16 cellular contexts compared by ENCODE assay signal in genomic region chr1:68291763-68292384, GRCh38. TPM values are rescaled to one million over a fixed set of nuclear protein-coding genes. Genes with fewer than 3 reads are reported as not detected.
DNase-seq lines count a peak whose midpoint lies in the region; ATAC-seq and TF ChIP-seq lines count a peak whose summit lies in the region.
"Had no signal": no experiment of that assay in that cellular context is flagged by ENCODE, and none has a peak within 500 bp of the region (broad histone marks: within the 10 kb centered on the region; RNA-seq: fewer than 3 reads in every experiment).

No MANE protein-coding gene starts in this region.

- ATAC-seq in GM23338: no peak
- peak; percentile 45 for ATAC-seq in naive thymus-derived CD4-positive, alpha-beta T cell
- no peak for ATAC-seq in HG03565 (IDR thresholded peaks at IDR 0.05; ENCODE audit: unreplicated experiment)
- ATAC-seq in HG03135 (IDR thresholded peaks at IDR 0.05; ENCODE audit: unreplicated experiment): no peak
- ATAC-seq: activated CD4-positive, CD25-positive, alpha-beta regulatory T cell treated with anti-CD3 and anti-CD28 coated beads, Interleukin-2, amount 50 U/mL, for 24 hours had no signal

- DNase-seq in GM23338 (ENCODE audit: low spot score): peak; percentile 63
- DNase-seq in OCI-M1 (lab: John Stamatoyannopoulos, UW): peak; percentile 94
- peak; percentile 63 to 75 for DNase-seq in erythroblast (lab: John Stamatoyannopoulos, UW)
- DNase-seq in naive thymus-derived CD4-positive, alpha-beta T cell: no peak
- no peak for DNase-seq in NK-92 treated with Interleukin-12 subunit alpha and Interleukin-12 subunit beta, amount 100 ng/mL, for 24 hours (lab: John Stamatoyannopoulos, UW)
- no peak for DNase-seq in substantia nigra (lab: John Stamatoyannopoulos, UW)
- DNase-seq: activated T-cell treated with anti-CD3 and anti-CD28 coated beads for 4 hours; immature natural killer cell; MG63; natural killer cell; NCI-H510A treated with DMSO at 0.1 percent for 48 hours; stimulated activated CD4-positive, alpha-beta T cell treated with anti-CD3 and anti-CD28 coated beads, Interleukin-12 subunit alpha, Interleukin-12 subunit beta, amount 100 ng/mL, for 4 hours had no signal

- H3K4me1 Mint-ChIP-seq in GM23338: peaks cover 41% of the 10 kb centered on the region
- peaks cover 0 to 5% (median 0%) of the 10 kb centered on the region in 7 donors for H3K4me1 Mint-ChIP-seq in naive thymus-derived CD4-positive, alpha-beta T cell
- H3K4me1 Mint-ChIP-seq: immature natural killer cell, natural killer cell had no signal

- peaks cover 46% of the 10 kb centered on the region for H3K27me3 Mint-ChIP-seq in GM23338 (ENCODE audit: insufficient read depth, low read depth, poor library complexity)
- peaks cover 0 to 7% (median 3%) of the 10 kb centered on the region in 5 donors for H3K27me3 Mint-ChIP-seq in naive thymus-derived CD4-positive, alpha-beta T cell

- H2AFZ ChIP-seq in GM23338: no peak overlapping the region

- H3K9me2 ChIP-seq in GM23338 (ENCODE audit: insufficient read depth): no peaks in the 10 kb centered on the region

- no peaks in the 10 kb centered on the region for H4K20me1 ChIP-seq in GM23338 (replicated peaks; ENCODE audit: insufficient read depth)

- H3K27ac Mint-ChIP-seq in GM23338: no peak overlapping the region
- no peak overlapping the region for H3K27ac Mint-ChIP-seq in naive thymus-derived CD4-positive, alpha-beta T cell
- H3K27ac Mint-ChIP-seq: immature natural killer cell, natural killer cell had no signal

- no peaks in the 10 kb centered on the region for H3F3A ChIP-seq in GM23338 (replicated peaks; ENCODE audit: low read depth)

- H3K4me3 ChIP-seq in GM23338: no peak overlapping the region
- H3K4me3 ChIP-seq in naive thymus-derived CD4-positive, alpha-beta T cell (ENCODE audit: low read length): no peak overlapping the region
- H3K4me3 ChIP-seq: MG63 had no signal

- no peak for TF ChIP-seq POLR2A in erythroblast (IDR thresholded peaks at IDR 0.05; ENCODE audit: low read length)

- H3K27ac ChIP-seq in GM23338 (ENCODE audit: low read depth): no peak overlapping the region
- no peak overlapping the region for H3K27ac ChIP-seq in naive thymus-derived CD4-positive, alpha-beta T cell (ENCODE audit: low read depth, low read length)
- no peak overlapping the region for H3K27ac ChIP-seq in substantia nigra (ENCODE audit: low read depth, low read length, poor library complexity, severe bottlenecking)
- H3K27ac ChIP-seq: epithelial cell of prostate had no signal

- H3K9me3 ChIP-seq in naive thymus-derived CD4-positive, alpha-beta T cell (ENCODE audit: control insufficient read depth in 2 of 3, low read length in 3 of 3): no peaks in the 10 kb centered on the region
- H3K9me3 ChIP-seq: MG63 had no signal

- POLR2A ChIA-PET in naive thymus-derived CD4-positive, alpha-beta T cell (lab: Charles Lee): no interaction called here

- TF ChIP-seq CTCF in GM23338 (conservative IDR thresholded peaks at IDR 0.05; ENCODE audit: low read depth in 2 of 2): no peak

- H3K36me3 Mint-ChIP-seq in GM23338 (ENCODE audit: low read depth): no peaks in the 10 kb centered on the region; the same call in 2 of the 3 replicates
- H3K36me3 Mint-ChIP-seq in naive thymus-derived CD4-positive, alpha-beta T cell: no peaks in the 10 kb centered on the region
- H3K36me3 Mint-ChIP-seq: immature natural killer cell, natural killer cell had no signal

- CTCF ChIA-PET in naive thymus-derived CD4-positive, alpha-beta T cell (lab: Charles Lee): no interaction called here

- no peaks in the 10 kb centered on the region for H3K36me3 ChIP-seq in GM23338 (ENCODE audit: insufficient read depth)
- no peaks in the 10 kb centered on the region for H3K36me3 ChIP-seq in naive thymus-derived CD4-positive, alpha-beta T cell (ENCODE audit: control insufficient read depth in 2 of 3, insufficient read depth in 3 of 3, low read length in 3 of 3)
- H3K36me3 ChIP-seq: MG63 had no signal

- H3K9me3 Mint-ChIP-seq in GM23338: no peaks in the 10 kb centered on the region; the same call in 2 of the 3 replicates
- H3K9me3 Mint-ChIP-seq in naive thymus-derived CD4-positive, alpha-beta T cell: peaks cover 0 to 5% (median 0%) of the 10 kb centered on the region in 11 donors

- no peaks in the 10 kb centered on the region for H3K79me2 ChIP-seq in GM23338 (replicated peaks; ENCODE audit: insufficient read depth)

- no peak overlapping the region for H3K4me2 ChIP-seq in GM23338

- H3K4me1 ChIP-seq in GM23338 (ENCODE audit: insufficient read depth): peaks cover 22% of the 10 kb centered on the region
- no peaks in the 10 kb centered on the region for H3K4me1 ChIP-seq in naive thymus-derived CD4-positive, alpha-beta T cell (ENCODE audit: control insufficient read depth in 2 of 2, insufficient read depth in 2 of 2, low read length in 2 of 2)

- intact Hi-C loops in naive thymus-derived CD4-positive, alpha-beta T cell (cut with micrococcal nuclease): no loop called here

- H3K27me3 ChIP-seq in GM23338 (ENCODE audit: insufficient read depth): peaks cover 64% of the 10 kb centered on the region
- H3K27me3 ChIP-seq in naive thymus-derived CD4-positive, alpha-beta T cell (ENCODE audit: control insufficient read depth in 2 of 2, insufficient read depth in 2 of 2, low read length in 2 of 2): no peaks in the 10 kb centered on the region
- H3K27me3 ChIP-seq: MG63 had no signal

- H3K4me3 Mint-ChIP-seq in GM23338: no peak overlapping the region
- H3K4me3 Mint-ChIP-seq in naive thymus-derived CD4-positive, alpha-beta T cell: no peak overlapping the region
- H3K4me3 Mint-ChIP-seq: immature natural killer cell, natural killer cell had no signal

TF ChIP-seq in GM23338, 12 proteins besides CTCF, POLR2A, EP300 and RAD21 (continues in another document):
- no peak for TF ChIP-seq EZH2phosphoT487 (IDR thresholded peaks at IDR 0.05; ENCODE audit: unreplicated experiment)
- no peak for TF ChIP-seq NANOG (IDR thresholded peaks at IDR 0.05; ENCODE audit: borderline replicate concordance)
- no peak for TF ChIP-seq POLR2AphosphoS5 (IDR thresholded peaks at IDR 0.05; ENCODE audit: low read depth)
- TF ChIP-seq REST (IDR thresholded peaks at IDR 0.05; ENCODE audit: unreplicated experiment): no peak
- no peak for TF ChIP-seq JUNB (IDR thresholded peaks at IDR 0.05; ENCODE audit: unreplicated experiment)
- no peak for TF ChIP-seq CREB1 (CRISPR knock-in tag; IDR thresholded peaks at IDR 0.05; ENCODE audit: low read depth)
- no peak for TF ChIP-seq EZH2 (IDR thresholded peaks at IDR 0.05; ENCODE audit: low read depth, unreplicated experiment)
- no peak for TF ChIP-seq ZNF114 (CRISPR knock-in tag; IDR thresholded peaks at IDR 0.05)
- no peak for TF ChIP-seq ETS1 (IDR thresholded peaks at IDR 0.05)
- no peak for TF ChIP-seq STAT1 (IDR thresholded peaks at IDR 0.05; ENCODE audit: unreplicated experiment)
- no peak for TF ChIP-seq ZNF331 (CRISPR knock-in tag; IDR thresholded peaks at IDR 0.05; ENCODE audit: low read depth)

RNA-seq across cellular contexts. Expression of gene WLS, which starts 59.6 kb away (rescaled TPM):
- 1.2 and 2.7 TPM in 2 replicates for total RNA-seq in GM23338 (2014; rRNA removed; shearing (Covaris generic))
- polyA plus RNA-seq in GM23338 (2016; fragmentation: Nextera tagmentation; extraction: Ambion mirVana): 0.73 and 0.87 TPM in 2 replicates
- 10 to 100 TPM in 1 of 5 experiments, under 1 TPM in 2, not detected in 2; 0.50 to 12.2 (median 0.62) TPM for total RNA-seq in naive thymus-derived CD4-positive, alpha-beta T cell
- polyA plus RNA-seq in naive thymus-derived CD4-positive, alpha-beta T cell: not detected
- polyA plus RNA-seq: immature natural killer cell had no signal

Comparison
In these comparisons a context has a peak if more than half of its experiments do, and no peak if none do; other contexts are left out.
1. DNase-seq: peak in GM23338 (single experiment), OCI-M1 (single experiment) and erythroblast (2 of 2); none in naive thymus-derived CD4-positive, alpha-beta T cell (0 of 9), NK-92 treated with Interleukin-12 subunit alpha and Interleukin-12 subunit beta, amount 100 ng/mL, for 24 hours (single experiment) and substantia nigra (0 of 49).